9 cellular contexts compared by ENCODE assay signal in the genomic region with DNA sequence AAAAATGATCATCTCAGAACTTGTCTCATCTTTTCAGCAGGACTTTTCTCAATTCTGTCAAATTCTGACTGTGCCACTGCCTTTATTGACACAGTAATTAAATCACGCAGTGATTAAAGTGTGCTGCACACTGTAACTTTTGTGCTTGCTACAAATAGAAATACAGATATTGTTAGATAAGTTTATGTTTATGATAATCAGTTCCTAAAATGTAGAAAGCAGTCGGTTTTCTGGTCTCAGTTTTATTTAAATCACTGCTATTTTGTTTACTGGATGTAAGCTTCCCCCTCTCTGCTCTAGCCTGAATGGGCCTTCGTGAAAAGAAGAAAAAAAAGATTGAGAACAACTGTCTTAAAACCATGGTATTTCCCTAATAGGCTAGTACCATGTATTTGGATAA.
DNase-seq lines count a peak whose midpoint lies in the region; ATAC-seq and TF ChIP-seq lines count a peak whose summit lies in the region.
"Had no signal": no experiment of that assay in that cellular context is flagged by ENCODE, and none has a peak within 500 bp of the region (broad histone marks: within the 10 kb centered on the region; RNA-seq: fewer than 3 reads in every experiment).

No MANE protein-coding gene starts in this region.

- H3K27ac Mint-ChIP-seq in stimulated activated memory B cell treated with anti-CD40 and anti-IgM and Interleukin-4, amounts not matched to agents 10 μg/mL and 1 μg/mL and 100 μg/mL, for 72 hours = peak overlapping the region; percentile 94

- H3K4me3 ChIP-seq in SK-N-MC (0 out of 2 replicates have a peak overlapping the region, but pooled peaks have one; percentile 1), gastroesophageal sphincter (no peak overlapping the region)

- TF ChIP-seq CTCF in gastroesophageal sphincter (IDR thresholded peaks at IDR 0.05) = no peak
- TF ChIP-seq CTCF in GM13977 (IDR thresholded peaks at IDR 0.05; ENCODE audit: extremely low read depth, insufficient read depth, missing control alignments) = no peak

- H3K9me3 Mint-ChIP-seq in stimulated activated memory B cell treated with anti-CD40 and anti-IgM and Interleukin-4, amounts not matched to agents 10 μg/mL and 1 μg/mL and 100 μg/mL, for 72 hours = peaks cover 6% of the 10 kb centered on the region

- H3K36me3 ChIP-seq in SK-N-MC (ENCODE audit: insufficient read depth, low read length) (no peaks in the 10 kb centered on the region; the same call in 1 of the 2 replicates), gastroesophageal sphincter (no peaks in the 10 kb centered on the region)

- H3K9ac ChIP-seq in SK-N-MC (ENCODE audit: insufficient read length) = peak overlapping the region; percentile 94

- ATAC-seq in gastroesophageal sphincter = no peak
- ATAC-seq in stimulated activated memory B cell treated with anti-CD40 and anti-IgM and Interleukin-4, amounts not matched to agents 10 μg/mL and 1 μg/mL and 100 μg/mL, for 72 hours = no peak

- H3K36me3 Mint-ChIP-seq in stimulated activated memory B cell treated with anti-CD40 and anti-IgM and Interleukin-4, amounts not matched to agents 10 μg/mL and 1 μg/mL and 100 μg/mL, for 72 hours = no peaks in the 10 kb centered on the region

- H3K27me3 Mint-ChIP-seq in stimulated activated memory B cell treated with anti-CD40 and anti-IgM and Interleukin-4, amounts not matched to agents 10 μg/mL and 1 μg/mL and 100 μg/mL, for 72 hours = no peaks in the 10 kb centered on the region

- in situ Hi-C loops in GM13977 (cut with MboI; ENCODE audit: low pct_unique_long_range_greater_than_20kb, low sequenced_read_pairs, unreplicated experiment) = loop anchor here (10.0 to 25.0 kb wide), 3 partner anchors 180 to 1618 kb away; no protein-coding TSS in a partner anchor

- H3K27me3 ChIP-seq in gastroesophageal sphincter = no peaks in the 10 kb centered on the region

- peaks cover 13 to 43% (median 26%) of the 10 kb centered on the region in 3 donors for H3K4me1 ChIP-seq in gastroesophageal sphincter

- TF ChIP-seq POLR2A in gastroesophageal sphincter (IDR thresholded peaks at IDR 0.05) = no peak

- H3K27ac ChIP-seq in SK-N-MC (peak overlapping the region; percentile 99), gastroesophageal sphincter (peak overlapping the region; percentile 91 to 100 (median 94))

- no peak for TF ChIP-seq EP300 in gastroesophageal sphincter (IDR thresholded peaks at IDR 0.05)

- H3K4me1 Mint-ChIP-seq in stimulated activated memory B cell treated with anti-CD40 and anti-IgM and Interleukin-4, amounts not matched to agents 10 μg/mL and 1 μg/mL and 100 μg/mL, for 72 hours = peaks cover 35% of the 10 kb centered on the region

- H3K9me3 ChIP-seq in SK-N-MC (ENCODE audit: low read depth, low read length) = no peaks in the 10 kb centered on the region; the same call in 1 of the 2 replicates
- H3K9me3 ChIP-seq in gastroesophageal sphincter = no peaks in the 10 kb centered on the region

- 42 to 60% methylated on average over 3 of the region's 3 CpGs for WGBS in gastroesophageal sphincter (ENCODE audit: low coverage in 1 of 2), 2 donors

- no peak overlapping the region for H3K4me3 Mint-ChIP-seq in stimulated activated memory B cell treated with anti-CD40 and anti-IgM and Interleukin-4, amounts not matched to agents 10 μg/mL and 1 μg/mL and 100 μg/mL, for 72 hours

- peak in 2 of 3 experiments; percentile 4 to 62 for DNase-seq in NCI-H1417 (lab: John Stamatoyannopoulos, UW)
- no peak for DNase-seq in NCI-H1417 treated with DMSO at 0.1 percent for 48 hours (lab: John Stamatoyannopoulos, UW)
- DNase-seq in SK-N-MC (ENCODE audit: low read depth, low spot score) = no peak
- no peak for DNase-seq in cerebellum (ENCODE audit: low spot score)
- no peak for DNase-seq in GM13977 (ENCODE audit: low spot score)
- no peak for DNase-seq in stimulated activated CD4-positive, alpha-beta T cell treated with anti-CD3 and anti-CD28 coated beads, Interleukin-2, amount 100 ng/mL, for 48 hours
- DNase-seq: ACHN had no signal

Comparison
In these comparisons a context has a peak if more than half of its experiments do, and no peak if none do; other contexts are left out.
1. DNase-seq: peak in NCI-H1417 (2 of 3); none in NCI-H1417 treated with DMSO at 0.1 percent for 48 hours (single experiment), SK-N-MC (single experiment), cerebellum (single experiment), GM13977 (single experiment) and stimulated activated CD4-positive, alpha-beta T cell treated with anti-CD3 and anti-CD28 coated beads, Interleukin-2, amount 100 ng/mL, for 48 hours (0 of 2).